ENCODE assay signal across 7 cellular contexts in the genomic region with DNA sequence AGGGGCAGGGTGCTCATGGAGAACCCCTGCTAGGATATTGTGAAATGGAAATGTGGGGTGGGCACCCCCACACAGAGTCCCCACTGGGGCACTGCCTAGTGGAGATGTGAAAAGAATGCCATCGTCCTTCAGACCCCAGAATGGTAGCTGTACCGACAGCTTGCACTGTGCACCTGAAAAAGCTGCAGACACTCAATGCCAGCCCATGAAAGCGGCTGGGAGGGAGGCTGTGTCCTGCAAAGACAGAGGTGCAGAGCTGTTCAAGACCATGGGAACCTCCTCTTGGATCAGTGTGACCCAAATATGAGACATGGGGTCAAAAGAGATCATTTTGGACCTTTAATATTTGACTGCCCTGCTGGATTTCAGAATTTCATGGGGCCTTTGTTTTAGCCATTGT.
DNase-seq lines count a peak whose midpoint lies in the region; ATAC-seq, FAIRE-seq and TF ChIP-seq lines count a peak whose summit lies in the region.
"Not testable (repeated sequence)": the region's sequence is repeated elsewhere in the genome, so short reads cannot be mapped to it uniquely, and the experiment has no call there.

No MANE protein-coding gene starts in this region.

- not testable (repeated sequence) for H3K4me3 ChIP-seq in kidney (ENCODE audit: low read length in 2 of 2); lower lobe of right lung; spleen

- 40 to 94% (median 89%) methylated on average over 1 to 3 of the region's 3 CpGs for WGBS in spleen, 5 donors

- not testable (repeated sequence) for ATAC-seq in activated naive CD8-positive, alpha-beta T cell treated with anti-CD3 and anti-CD28 coated beads, Interleukin-2, amount 10 ng/mL, durations not matched to agents 7 days and 5 days (ENCODE audit: low read depth); lower lobe of right lung

- TF ChIP-seq POLR2A in spleen (IDR thresholded peaks at IDR 0.05): not testable (repeated sequence)

- not testable (repeated sequence) for FAIRE-seq in kidney (lab: Jason Lieb, UNC)

- not testable (repeated sequence) for H3K4me3 Mint-ChIP-seq in activated naive CD8-positive, alpha-beta T cell treated with anti-CD3 and anti-CD28 coated beads, Interleukin-2, amount 10 ng/mL, durations not matched to agents 7 days and 5 days

- H3K36me3 ChIP-seq in kidney (ENCODE audit: control insufficient read depth in 1 of 2, insufficient read depth in 2 of 2, low read length in 2 of 2); lower lobe of right lung; spleen: not testable (repeated sequence)

- intact Hi-C loops in kidney (cut with DNase I); lower lobe of right lung (cut with DNase I); posterior vena cava (cut with DNase I); spleen (cut with DNase I; ENCODE audit: low total_unique reads): not testable (repeated sequence)

- DNase-seq in activated CD8-positive, alpha-beta memory T cell treated with anti-CD3 and anti-CD28 coated beads for 24 hours: peak; percentile 9
- peak; percentile 17 for DNase-seq in activated naive CD8-positive, alpha-beta T cell treated with anti-CD3 and anti-CD28 coated beads, Interleukin-2, amount 10 ng/mL, durations not matched to agents 7 days and 5 days
- DNase-seq in kidney (peak; percentile 61), lower lobe of right lung (peak; percentile 17), posterior vena cava (ENCODE audit: low spot score) (peak; percentile 73), spleen (peak; percentile 41), ureter (ENCODE audit: low spot score) (peak; percentile 29)

- TF ChIP-seq CTCF in kidney (IDR thresholded peaks at IDR 0.05; ENCODE audit: borderline replicate concordance, extremely low read depth, insufficient read depth); lower lobe of right lung (IDR thresholded peaks at IDR 0.05); spleen (IDR thresholded peaks at IDR 0.05 in 8 of 11, conservative IDR thresholded peaks at IDR 0.05 in 3 of 11): not testable (repeated sequence)

- not testable (repeated sequence) for H3K27me3 Mint-ChIP-seq in activated naive CD8-positive, alpha-beta T cell treated with anti-CD3 and anti-CD28 coated beads, Interleukin-2, amount 10 ng/mL, durations not matched to agents 7 days and 5 days

- H3K9ac ChIP-seq in kidney (ENCODE audit: low read length in 2 of 2): not testable (repeated sequence)

- H3K9me3 Mint-ChIP-seq in activated naive CD8-positive, alpha-beta T cell treated with anti-CD3 and anti-CD28 coated beads, Interleukin-2, amount 10 ng/mL, durations not matched to agents 7 days and 5 days: not testable (repeated sequence)

- not testable (repeated sequence) for H3K36me3 Mint-ChIP-seq in activated naive CD8-positive, alpha-beta T cell treated with anti-CD3 and anti-CD28 coated beads, Interleukin-2, amount 10 ng/mL, durations not matched to agents 7 days and 5 days

- not testable (repeated sequence) for H3K27ac Mint-ChIP-seq in activated naive CD8-positive, alpha-beta T cell treated with anti-CD3 and anti-CD28 coated beads, Interleukin-2, amount 10 ng/mL, durations not matched to agents 7 days and 5 days

- not testable (repeated sequence) for H3K4me1 Mint-ChIP-seq in activated naive CD8-positive, alpha-beta T cell treated with anti-CD3 and anti-CD28 coated beads, Interleukin-2, amount 10 ng/mL, durations not matched to agents 7 days and 5 days

- POLR2A ChIA-PET in activated naive CD8-positive, alpha-beta T cell treated with anti-CD3 and anti-CD28 coated beads, Interleukin-2, amount 10 ng/mL, durations not matched to agents 7 days and 5 days (lab: Charles Lee): not testable (repeated sequence)

- not testable (repeated sequence) for H3K9me3 ChIP-seq in kidney (ENCODE audit: control insufficient read depth in 1 of 2, low read length in 2 of 2); lower lobe of right lung; spleen

- H3K27ac ChIP-seq in kidney (ENCODE audit: low read depth in 2 of 2, low read length in 2 of 2); lower lobe of right lung; spleen: not testable (repeated sequence)

- H3K4me1 ChIP-seq in kidney (ENCODE audit: control insufficient read depth in 1 of 2, insufficient read depth in 1 of 2, low read depth in 1 of 2, low read length in 2 of 2); lower lobe of right lung; spleen: not testable (repeated sequence)

- not testable (repeated sequence) for H3K27me3 ChIP-seq in lower lobe of right lung (ENCODE audit: low read depth); spleen (replicated peaks in 1 of 7)

Comparison
In these comparisons a context has a peak if more than half of its experiments do, and no peak if none do; other contexts are left out.
1. DNase-seq: peak in every context shown above with its lines; median percentile 73 in posterior vena cava; 61 in kidney; 41 in spleen; 29 in ureter; 17 in activated naive CD8-positive, alpha-beta T cell treated with anti-CD3 and anti-CD28 coated beads, Interleukin-2, amount 10 ng/mL, durations not matched to agents 7 days and 5 days; 17 in lower lobe of right lung; 9 in activated CD8-positive, alpha-beta memory T cell treated with anti-CD3 and anti-CD28 coated beads for 24 hours.